Comparison of ENCODE assay signal across 10 cellular contexts in the genomic region with DNA sequence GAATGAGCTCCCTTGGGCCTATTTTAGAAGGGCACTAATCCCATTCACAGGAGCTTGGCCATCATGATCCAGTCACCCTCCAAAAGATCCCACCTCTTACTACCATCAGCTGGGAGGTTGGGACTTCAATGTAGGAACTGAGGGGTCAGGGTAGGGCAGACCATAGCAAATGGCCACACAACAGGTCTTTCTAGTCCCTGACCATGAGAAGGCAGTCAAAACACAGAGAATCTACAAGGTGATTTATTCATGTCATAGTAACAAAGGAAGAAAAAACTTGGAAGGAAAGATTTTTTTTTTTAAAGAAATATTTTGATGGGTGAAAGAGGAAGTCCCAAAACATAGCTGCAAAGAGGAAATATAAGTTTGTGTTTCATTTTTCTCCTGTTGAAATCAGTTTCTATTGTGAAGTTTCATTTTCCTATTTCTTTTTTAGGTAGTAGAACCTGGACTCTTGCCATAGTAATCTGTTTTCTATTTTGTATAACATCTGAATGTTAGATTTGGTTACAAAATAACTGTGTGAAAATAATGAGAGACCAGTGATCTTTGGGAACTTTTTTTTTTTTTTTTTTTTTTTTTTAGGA. TPM values are rescaled to one million over a fixed set of nuclear protein-coding genes. Genes with fewer than 3 reads are reported as not detected.
A peak's percentile ranks its signal among the peaks of the same experiment; 100 is the strongest.
DNase-seq lines count a peak whose midpoint lies in the region; ATAC-seq and TF ChIP-seq lines count a peak whose summit lies in the region.
"Had no signal": no experiment of that assay in that cellular context is flagged by ENCODE, and none has a peak within 500 bp of the region (broad histone marks: within the 10 kb centered on the region; RNA-seq: fewer than 3 reads in every experiment).

No MANE protein-coding gene starts in this region.

- H3K4me2 ChIP-seq in KMS-11: peak overlapping the region; percentile 38; the same call in 1 of the 2 replicates

- no peaks in the 10 kb centered on the region for H3K27me3 Mint-ChIP-seq in activated T-cell treated with anti-CD3 and anti-CD28 coated beads, Interleukin-2, amount 50 U/mL, for 24 hours
- H3K27me3 Mint-ChIP-seq in activated T-cell treated with anti-CD3 and anti-CD28 coated beads, Interleukin-2, amount 50 U/mL, for 4 hours (ENCODE audit: low read depth): no peaks in the 10 kb centered on the region
- no peaks in the 10 kb centered on the region for H3K27me3 Mint-ChIP-seq in stimulated activated naive CD8-positive, alpha-beta T cell treated with anti-CD3 and anti-CD28 coated beads, Interleukin-15, amount 100 ng/mL, for 72 hours
- peaks cover 3% of the 10 kb centered on the region for H3K27me3 Mint-ChIP-seq in Caco-2 (ENCODE audit: insufficient read depth, unreplicated experiment)

- intact Hi-C loops in breast epithelium (cut with DNase I; ENCODE audit: low total_unique reads) (no loop called here), Caco-2 (cut with micrococcal nuclease; ENCODE audit: unreplicated experiment) (no loop called here)

- H3K4me1 ChIP-seq in KMS-11 (ENCODE audit: low read depth, poor library complexity, severe bottlenecking) (peaks cover 18% of the 10 kb centered on the region), breast epithelium (peaks cover 0 to 8% of the 10 kb centered on the region in 2 donors), Caco-2 (peaks cover 3% of the 10 kb centered on the region; the same call in 1 of the 2 replicates)

- H3K9ac ChIP-seq in KMS-11: no peak overlapping the region

- no peak for TF ChIP-seq POLR2A in breast epithelium (IDR thresholded peaks at IDR 0.05)

- H3K4me3 ChIP-seq in KMS-11 (IDR thresholded peaks at IDR 0.05; ENCODE audit: insufficient read depth, low read depth, low read length) (no peak overlapping the region), breast epithelium (no peak overlapping the region), Caco-2 (ENCODE audit: low read depth, low read length) (no peak overlapping the region)

- no peaks in the 10 kb centered on the region for H3K79me2 ChIP-seq in KMS-11 (ENCODE audit: insufficient read depth, low read depth)

- POLR2A ChIA-PET in Caco-2 (lab: Charles Lee): no interaction called here

- H3K9me3 ChIP-seq in breast epithelium: no peaks in the 10 kb centered on the region
- H3K9me3 ChIP-seq in Caco-2: no peaks in the 10 kb centered on the region

- ATAC-seq in activated T-cell treated with anti-CD3 and anti-CD28 coated beads, Interleukin-2, amount 50 U/mL, for 4 hours: no peak
- ATAC-seq in stimulated activated naive CD8-positive, alpha-beta T cell treated with anti-CD3 and anti-CD28 coated beads, Interleukin-15, amount 100 ng/mL, for 72 hours: no peak
- ATAC-seq in HG02852 (IDR thresholded peaks at IDR 0.05; ENCODE audit: unreplicated experiment): no peak

- no peak overlapping the region for H2AFZ ChIP-seq in KMS-11 (ENCODE audit: low read depth)

- H3K9me3 Mint-ChIP-seq in activated T-cell treated with anti-CD3 and anti-CD28 coated beads, Interleukin-2, amount 50 U/mL, for 24 hours: no peaks in the 10 kb centered on the region
- H3K9me3 Mint-ChIP-seq in activated T-cell treated with anti-CD3 and anti-CD28 coated beads, Interleukin-2, amount 50 U/mL, for 4 hours: no peaks in the 10 kb centered on the region
- no peaks in the 10 kb centered on the region for H3K9me3 Mint-ChIP-seq in stimulated activated naive CD8-positive, alpha-beta T cell treated with anti-CD3 and anti-CD28 coated beads, Interleukin-15, amount 100 ng/mL, for 72 hours
- H3K9me3 Mint-ChIP-seq in Caco-2 (ENCODE audit: unreplicated experiment): no peaks in the 10 kb centered on the region

- no TSS peak for BruUV-seq in Caco-2 (replicated peaks; lab: Mats Ljungman, UMichigan)

- H4K20me1 ChIP-seq in KMS-11 (ENCODE audit: insufficient read depth): no peaks in the 10 kb centered on the region

- no peak overlapping the region for H3K27ac ChIP-seq in KMS-11
- H3K27ac ChIP-seq in breast epithelium: peak overlapping the region; percentile 84 to 88

- no peak for TF ChIP-seq CTCF in KMS-11 (conservative IDR thresholded peaks at IDR 0.05; ENCODE audit: low read depth, low read length)
- TF ChIP-seq CTCF in breast epithelium (IDR thresholded peaks at IDR 0.05): no peak
- TF ChIP-seq CTCF in Caco-2 (IDR thresholded peaks at IDR 0.05; ENCODE audit: insufficient read depth in 1 of 2, low read depth in 1 of 2, low read length in 1 of 2, severe bottlenecking in 1 of 2, unreplicated experiment in 1 of 2): no peak

- no peaks in the 10 kb centered on the region for H3K36me3 Mint-ChIP-seq in activated T-cell treated with anti-CD3 and anti-CD28 coated beads, Interleukin-2, amount 50 U/mL, for 24 hours (ENCODE audit: low read depth)
- H3K36me3 Mint-ChIP-seq in activated T-cell treated with anti-CD3 and anti-CD28 coated beads, Interleukin-2, amount 50 U/mL, for 4 hours (ENCODE audit: insufficient read depth): no peaks in the 10 kb centered on the region
- H3K36me3 Mint-ChIP-seq in Caco-2 (ENCODE audit: insufficient read depth, unreplicated experiment): no peaks in the 10 kb centered on the region

- H3K27me3 ChIP-seq in KMS-11 (ENCODE audit: insufficient read depth, low read depth) (no peaks in the 10 kb centered on the region), breast epithelium (no peaks in the 10 kb centered on the region), Caco-2 (replicated peaks; ENCODE audit: control insufficient read depth, insufficient read depth, low read length) (no peaks in the 10 kb centered on the region)

- H3K27ac Mint-ChIP-seq in activated T-cell treated with anti-CD3 and anti-CD28 coated beads, Interleukin-2, amount 50 U/mL, for 24 hours: peak overlapping the region; percentile 14
- H3K27ac Mint-ChIP-seq in stimulated activated naive CD8-positive, alpha-beta T cell treated with anti-CD3 and anti-CD28 coated beads, Interleukin-15, amount 100 ng/mL, for 72 hours: peak overlapping the region; percentile 38 to 71
- no peak overlapping the region for H3K27ac Mint-ChIP-seq in Caco-2 (ENCODE audit: unreplicated experiment)

- peaks cover 51% of the 10 kb centered on the region for H3K4me1 Mint-ChIP-seq in activated T-cell treated with anti-CD3 and anti-CD28 coated beads, Interleukin-2, amount 50 U/mL, for 24 hours (ENCODE audit: low read depth)
- peaks cover 44% of the 10 kb centered on the region for H3K4me1 Mint-ChIP-seq in activated T-cell treated with anti-CD3 and anti-CD28 coated beads, Interleukin-2, amount 50 U/mL, for 4 hours (ENCODE audit: low read depth)
- peaks cover 55% of the 10 kb centered on the region for H3K4me1 Mint-ChIP-seq in stimulated activated naive CD8-positive, alpha-beta T cell treated with anti-CD3 and anti-CD28 coated beads, Interleukin-15, amount 100 ng/mL, for 72 hours
- H3K4me1 Mint-ChIP-seq in Caco-2 (ENCODE audit: low read depth, unreplicated experiment): peaks cover 15% of the 10 kb centered on the region

- DNase-seq in activated T-cell treated with anti-CD3 and anti-CD28 coated beads, Interleukin-2, amount 50 U/mL, for 24 hours: no peak
- DNase-seq in activated T-cell treated with anti-CD3 and anti-CD28 coated beads, Interleukin-2, amount 50 U/mL, for 4 hours: no peak
- DNase-seq in breast epithelium (ENCODE audit: low spot score in 2 of 2): no peak
- DNase-seq in stimulated activated naive CD8-positive, alpha-beta T cell treated with anti-CD3 and anti-CD28 coated beads, Interleukin-15, amount 100 ng/mL, for 72 hours: no peak
- DNase-seq in ureter (ENCODE audit: low spot score): no peak
- DNase-seq in Caco-2: no peak
- DNase-seq: NCI-H524; stimulated activated CD4-positive, alpha-beta T cell treated with anti-CD3 and anti-CD28 coated beads, Interleukin-2, amount 100 ng/mL, for 24 hours had no signal

- H3K4me3 Mint-ChIP-seq in activated T-cell treated with anti-CD3 and anti-CD28 coated beads, Interleukin-2, amount 50 U/mL, for 24 hours: no peak overlapping the region
- no peak overlapping the region for H3K4me3 Mint-ChIP-seq in activated T-cell treated with anti-CD3 and anti-CD28 coated beads, Interleukin-2, amount 50 U/mL, for 4 hours
- peak overlapping the region; percentile 45 to 54 for H3K4me3 Mint-ChIP-seq in stimulated activated naive CD8-positive, alpha-beta T cell treated with anti-CD3 and anti-CD28 coated beads, Interleukin-15, amount 100 ng/mL, for 72 hours
- no peak overlapping the region for H3K4me3 Mint-ChIP-seq in Caco-2 (ENCODE audit: unreplicated experiment)

- H3K36me3 ChIP-seq in KMS-11 (ENCODE audit: insufficient read depth) (no peaks in the 10 kb centered on the region), breast epithelium (no peaks in the 10 kb centered on the region), Caco-2 (ENCODE audit: control insufficient read depth, insufficient read depth, low read length) (no peaks in the 10 kb centered on the region)

- CTCF ChIA-PET in Caco-2 (lab: Charles Lee): no interaction called here

RNA-seq across cellular contexts. Expression of a gene that starts 23.5 kb away (rescaled TPM):
- total RNA-seq in activated T-cell treated with anti-CD3 and anti-CD28 coated beads, Interleukin-2, amount 50 U/mL, for 4 hours: 10 to 100 TPM; 12.9 to 24.3 (median 18.8) TPM
- total RNA-seq in breast epithelium (100 to 1,000 TPM in 2 of 3 donors, 10 to 100 TPM in 1; 37.0 to 294 (median 155) TPM), ureter (44.1 TPM), Caco-2 (2022) (not detected in 2 replicates)

Comparison
In these comparisons a context has a peak if more than half of its experiments do, and no peak if none do; other contexts are left out.
1. H3K4me3 Mint-ChIP-seq: peak in stimulated activated naive CD8-positive, alpha-beta T cell treated with anti-CD3 and anti-CD28 coated beads, Interleukin-15, amount 100 ng/mL, for 72 hours (2 of 2); none in activated T-cell treated with anti-CD3 and anti-CD28 coated beads, Interleukin-2, amount 50 U/mL, for 24 hours (single experiment), activated T-cell treated with anti-CD3 and anti-CD28 coated beads, Interleukin-2, amount 50 U/mL, for 4 hours (single experiment) and Caco-2 (single experiment).